In the genomic region with DNA sequence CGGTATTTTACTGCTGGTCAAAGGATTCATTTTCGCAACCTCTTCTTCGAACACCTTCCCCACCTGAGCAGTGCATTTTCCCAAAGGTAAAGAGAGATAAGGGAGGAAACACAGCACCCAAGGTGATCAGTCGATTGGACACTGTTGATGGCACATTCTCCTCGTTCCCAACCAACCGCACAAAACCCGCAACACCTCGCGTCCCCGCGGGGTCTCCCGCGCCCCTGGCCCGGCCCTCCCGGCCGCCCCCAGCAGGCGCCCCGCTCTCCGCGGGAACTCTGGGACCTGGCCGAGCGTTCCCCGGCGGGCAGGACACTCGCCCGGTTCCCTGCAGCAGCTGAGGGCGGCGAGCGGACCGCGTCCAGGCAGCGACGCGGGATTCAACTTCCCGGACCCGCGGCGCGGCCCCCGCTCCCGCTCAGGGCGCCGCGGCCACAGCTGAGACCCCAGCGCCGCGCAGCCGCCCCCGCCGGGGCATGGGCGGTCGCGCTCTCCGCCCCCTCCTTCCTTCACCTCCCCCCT, we compare ENCODE assay signal across 8 cellular contexts. TPM values are rescaled to one million over a fixed set of nuclear protein-coding genes. Genes with fewer than 3 reads are reported as not detected.
DNase-seq lines count a peak whose midpoint lies in the region; ATAC-seq, FAIRE-seq and TF ChIP-seq lines count a peak whose summit lies in the region.

No MANE protein-coding gene starts in this region.

- H3K4me3 ChIP-seq in SJCRH30 = peak overlapping the region; percentile 98
- peak overlapping the region; percentile 85 to 95 (median 90) for H3K4me3 ChIP-seq in fibroblast of lung (replicated peaks in 1 of 4; ENCODE audit: control extremely low read depth in 1 of 4, insufficient read depth in 1 of 4, low read depth in 3 of 4, low read length in 4 of 4)
- peak overlapping the region; percentile 64 to 97 for H3K4me3 ChIP-seq in neuronal stem cell (ENCODE audit: low read length in 2 of 2)

- H3K9me3 ChIP-seq in SJCRH30 (replicated peaks) = no peaks in the 10 kb centered on the region
- no peaks in the 10 kb centered on the region for H3K9me3 ChIP-seq in fibroblast of lung (ENCODE audit: control insufficient read depth, insufficient read depth, low read depth, low read length)
- H3K9me3 ChIP-seq in neuronal stem cell (replicated peaks in 1 of 2; ENCODE audit: control insufficient read depth in 2 of 2, insufficient read depth in 1 of 2, low read depth in 1 of 2, low read length in 2 of 2) = no peaks in the 10 kb centered on the region

- H3K27me3 ChIP-seq in SJCRH30 (no peaks in the 10 kb centered on the region), fibroblast of lung (ENCODE audit: control insufficient read depth, insufficient read depth, low read length) (no peaks in the 10 kb centered on the region), neuronal stem cell (ENCODE audit: control insufficient read depth in 3 of 3, insufficient read depth in 3 of 3, low read depth in 1 of 3, low read length in 3 of 3) (peaks cover 0 to 15% (median 2%) of the 10 kb centered on the region in 3 experiments)

- ATAC-seq in GM18498 (IDR thresholded peaks at IDR 0.05; ENCODE audit: unreplicated experiment) = peak; percentile 10

- no peak overlapping the region for H2BK12ac ChIP-seq in neuronal stem cell (ENCODE audit: low read length)

- no peak for FAIRE-seq in H54 (lab: Jason Lieb, UNC)

- no peak overlapping the region for H3K23ac ChIP-seq in neuronal stem cell (ENCODE audit: low read depth, low read length, poor library complexity)

- peak overlapping the region; percentile 87 for H3K18ac ChIP-seq in neuronal stem cell (ENCODE audit: low read length)

- H3K27ac ChIP-seq in SJCRH30 = peak overlapping the region; percentile 57
- peak overlapping the region; percentile 41 for H3K27ac ChIP-seq in fibroblast of lung (ENCODE audit: insufficient read depth, low read length)
- H3K27ac ChIP-seq in neuronal stem cell (replicated peaks; ENCODE audit: low read length) = peak overlapping the region; percentile 59

- no peak overlapping the region for H2AK5ac ChIP-seq in neuronal stem cell (ENCODE audit: low read depth, low read length)

- TF ChIP-seq POLR2A in H54 (IDR thresholded peaks at IDR 0.05; ENCODE audit: low read depth, low read length) = no peak

- H2BK5ac ChIP-seq in neuronal stem cell (ENCODE audit: low read length) = peak overlapping the region; percentile 73

- H3K9ac ChIP-seq in fibroblast of lung (ENCODE audit: insufficient read depth, low read length) = peak overlapping the region; percentile 63
- H3K9ac ChIP-seq in neuronal stem cell (ENCODE audit: low read depth, low read length, poor library complexity) = peak overlapping the region; percentile 57

- peak overlapping the region; percentile 95 for H3K14ac ChIP-seq in neuronal stem cell (ENCODE audit: low read length)

- no peak overlapping the region for H2BK120ac ChIP-seq in neuronal stem cell (ENCODE audit: low read depth, low read length)

- no CpG with 5 or more reads among the region's 54 CpGs for WGBS in neuronal stem cell (ENCODE audit: extremely low coverage in 2 of 2, insufficient read length in 2 of 2, insufficient replicate concordance in 1 of 2), 2 donors

- H2BK15ac ChIP-seq in neuronal stem cell (ENCODE audit: low read length) = peak overlapping the region; percentile 84

- H3K79me2 ChIP-seq in fibroblast of lung (ENCODE audit: control insufficient read depth, insufficient read depth, low read length) = peaks cover 33% of the 10 kb centered on the region

- H3K4me2 ChIP-seq in fibroblast of lung (ENCODE audit: extremely low read depth, insufficient read depth, low read length) (peak overlapping the region; percentile 89), neuronal stem cell (ENCODE audit: insufficient read depth, low read length, poor library complexity, severe bottlenecking) (peak overlapping the region; percentile 94)

- no peak overlapping the region for H4K91ac ChIP-seq in neuronal stem cell (ENCODE audit: low read depth, low read length, poor library complexity)

- H3K79me1 ChIP-seq in neuronal stem cell (ENCODE audit: low read depth, low read length) = no peaks in the 10 kb centered on the region

- no peak for TF ChIP-seq CTCF in fibroblast of lung (conservative IDR thresholded peaks at IDR 0.05 in 1 of 2, IDR thresholded peaks at IDR 0.05 in 1 of 2; ENCODE audit: low read depth in 1 of 2, low read length in 2 of 2)

- no peak overlapping the region for H4K8ac ChIP-seq in neuronal stem cell (ENCODE audit: low read depth, low read length)

- H3K36me3 ChIP-seq in SJCRH30 = no peaks in the 10 kb centered on the region
- H3K36me3 ChIP-seq in fibroblast of lung (ENCODE audit: control insufficient read depth, insufficient read depth, low read length) = no peaks in the 10 kb centered on the region
- no peaks in the 10 kb centered on the region for H3K36me3 ChIP-seq in neuronal stem cell (replicated peaks in 1 of 2; ENCODE audit: control insufficient read depth in 2 of 2, insufficient read depth in 2 of 2, low read length in 2 of 2)

- H4K20me1 ChIP-seq in fibroblast of lung (ENCODE audit: control insufficient read depth, extremely low read depth, insufficient read depth, low read length) = no peaks in the 10 kb centered on the region

- H2AFZ ChIP-seq in fibroblast of lung (ENCODE audit: low read length) (peak overlapping the region; percentile 61), neuronal stem cell (ENCODE audit: low read length) (peak overlapping the region; percentile 98)

- DNase-seq in H54 (ENCODE audit: insufficient read length, low spot score) = peak; percentile 17
- DNase-seq in SJCRH30 = no peak
- peak in 1 of 2 donors; percentile 7 for DNase-seq in fibroblast of lung (ENCODE audit: low read depth in 2 of 2)
- peak; percentile 8 for DNase-seq in neuronal stem cell (ENCODE audit: low spot score)
- DNase-seq in RKO (ENCODE audit: low spot score) = no peak
- DNase-seq in H4 (ENCODE audit: low spot score) = no peak
- no peak for DNase-seq in SW480 (ENCODE audit: low spot score)

- H3K4ac ChIP-seq in neuronal stem cell (ENCODE audit: low read length) = no peak overlapping the region

- H3K4me1 ChIP-seq in SJCRH30 (peaks cover 6% of the 10 kb centered on the region; the same call in 1 of the 2 replicates), fibroblast of lung (ENCODE audit: control insufficient read depth, extremely low read depth, insufficient read depth, low read length) (no peaks in the 10 kb centered on the region), neuronal stem cell (ENCODE audit: control insufficient read depth in 2 of 2, insufficient read depth in 1 of 2, low read depth in 1 of 2, low read length in 2 of 2) (peaks cover 4 to 5% of the 10 kb centered on the region in 2 donors)

RNA-seq across cellular contexts. Expression of a gene that starts 0.5 kb away (rescaled TPM):
- total RNA-seq in SJCRH30 (2014; rRNA removed; shearing (Covaris generic)) = 13.6 and 15.5 TPM in 2 replicates
- 5.9 and 10.2 TPM in 2 replicates for total RNA-seq in fibroblast of lung
- 2.1 and 7.3 TPM in 2 replicates for polyA plus RNA-seq in fibroblast of lung
- 1.5 and 5.3 TPM in 2 replicates for polyA plus RNA-seq in fibroblast of lung (2012)
- 0.55 and 1.0 TPM in 2 replicates for polyA minus RNA-seq in fibroblast of lung (ENCODE audit: low replicate concordance)
- polyA plus RNA-seq in neuronal stem cell (2013, experiment 1 of 2) = 3.4 TPM
- 3.2 TPM for polyA plus RNA-seq in neuronal stem cell (2013, experiment 2 of 2)
- total RNA-seq in H4 (2014; rRNA removed; shearing (Covaris generic)) = 1.1 and 1.5 TPM in 2 replicates

Comparison
In these comparisons a context has a peak if more than half of its experiments do, and no peak if none do; other contexts are left out.
1. DNase-seq: peak in H54 (single experiment) and neuronal stem cell (single experiment); none in SJCRH30 (0 of 2), RKO (single experiment), H4 (single experiment) and SW480 (single experiment).
2. Peak in every context shown above with its lines, with median percentiles within 50 percentile points of each other: H3K27ac ChIP-seq and H3K4me3 ChIP-seq.